23 cellular contexts compared by ENCODE assay signal in the genomic region with DNA sequence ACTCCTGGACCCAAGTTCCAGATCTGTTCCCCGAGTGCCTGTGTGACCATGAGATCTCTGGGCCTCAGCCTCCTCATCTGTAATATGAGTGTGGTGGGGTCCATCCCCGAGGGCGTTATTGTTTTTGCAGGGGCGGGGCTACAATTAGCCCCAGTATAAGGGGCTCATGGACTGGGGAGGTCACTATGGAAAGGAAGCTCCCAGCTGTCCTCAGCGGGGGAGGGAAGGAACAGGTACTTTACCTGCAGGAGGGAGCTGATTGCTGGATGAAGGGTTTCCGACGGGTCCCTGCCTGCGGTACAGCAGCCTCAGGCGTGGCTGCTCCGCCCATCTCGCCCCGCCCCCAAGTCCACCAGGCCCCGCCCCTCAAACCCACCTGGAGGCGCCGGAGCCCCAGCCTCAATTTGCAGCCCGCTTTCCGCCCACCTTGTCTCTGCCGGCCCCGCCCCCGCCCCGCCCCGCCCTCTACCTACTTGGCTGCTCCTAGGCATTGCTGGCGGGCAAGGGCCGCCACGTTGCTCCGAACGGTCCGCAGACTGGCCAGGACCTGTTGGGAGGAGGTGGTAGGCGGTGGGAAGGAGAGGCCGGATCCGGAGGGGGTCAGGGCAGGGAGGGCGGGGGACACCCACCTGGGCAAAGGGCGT. TPM values are rescaled to one million over a fixed set of nuclear protein-coding genes. Genes with fewer than 3 reads are reported as not detected.
DNase-seq lines count a peak whose midpoint lies in the region; ATAC-seq and TF ChIP-seq lines count a peak whose summit lies in the region.
"Had no signal": no experiment of that assay in that cellular context is flagged by ENCODE, and none has a peak within 500 bp of the region (broad histone marks: within the 10 kb centered on the region; RNA-seq: fewer than 3 reads in every experiment).

No MANE protein-coding gene starts in this region.

- H3K27ac ChIP-seq in HUES48 (ENCODE audit: low read depth, low read length) (no peak overlapping the region), left lung (no peak overlapping the region)
- no peak overlapping the region for H3K27ac ChIP-seq in CD4-positive, alpha-beta T cell (ENCODE audit: low read depth, low read length)
- H3K27ac ChIP-seq: left ventricle myocardium inferior had no signal

- TF ChIP-seq CTCF in WTC11 (IDR thresholded peaks at IDR 0.05) (no peak), mucosa of descending colon (IDR thresholded peaks at IDR 0.05) (no peak), left lung (IDR thresholded peaks at IDR 0.05) (no peak)
- TF ChIP-seq CTCF in CD4-positive, alpha-beta T cell (IDR thresholded peaks at IDR 0.05) = no peak

- intact Hi-C loops in mucosa of descending colon (cut with DNase I, micrococcal nuclease) (no loop called here), left lung (cut with DNase I) (no loop called here)
- intact Hi-C loops in CD4-positive, alpha-beta T cell (cut with DNase I, micrococcal nuclease) = no loop called here

- CTCF ChIA-PET in WTC11 (lab: Charles Lee) = interaction anchor here (0.6 to 3.6 kb wide), 20 partner anchors 11 to 198 kb away, joined by 3 to 50 read pairs (median 5); a partner anchor contains a TSS
- CTCF ChIA-PET in CD4-positive, alpha-beta T cell (lab: Charles Lee) = interaction anchor here (1.4 to 1.7 kb wide), 2 partner anchors 34 to 168 kb away, joined by 3 to 6 read pairs; a partner anchor contains a TSS

- H3K4me1 ChIP-seq in HUES48 (ENCODE audit: control insufficient read depth, insufficient read depth, low read length) = peaks cover 6% of the 10 kb centered on the region; the same call in 1 of the 2 replicates
- peaks cover 12% of the 10 kb centered on the region for H3K4me1 ChIP-seq in mucosa of descending colon (ENCODE audit: low read depth)
- H3K4me1 ChIP-seq in left lung = peaks cover 7 to 13% of the 10 kb centered on the region in 2 donors

- no peaks in the 10 kb centered on the region for H3K36me3 ChIP-seq in HUES48 (ENCODE audit: control insufficient read depth, insufficient read depth, low read length)
- peaks cover 3% of the 10 kb centered on the region for H3K36me3 ChIP-seq in mucosa of descending colon (ENCODE audit: low read depth)
- H3K36me3 ChIP-seq in left lung = no peaks in the 10 kb centered on the region
- H3K36me3 ChIP-seq: HAP-1, left ventricle myocardium inferior had no signal

- DNase-seq in NCI-H2227 (lab: John Stamatoyannopoulos, UW; ENCODE audit: unreplicated experiment) (peak; percentile 15), NCI-H2227 treated with DMSO at 0.1 percent for 48 hours (lab: John Stamatoyannopoulos, UW) (no peak), WTC11 (ENCODE audit: low spot score) (peak; percentile 93), mucosa of descending colon (peak in 2 of 3 donors; percentile 35 to 47), left lung (no peak), NCI-H510A treated with DMSO at 0.1 percent for 48 hours (lab: John Stamatoyannopoulos, UW) (no peak)
- no peak for DNase-seq in CD4-positive, alpha-beta T cell
- DNase-seq: ACHN; activated CD4-positive, alpha-beta T cell treated with anti-CD3 and anti-CD28 coated beads for 4 hours; CD8-positive, alpha-beta T cell; erythroblast; left ventricle myocardium inferior; NCI-H1048; NK-92 treated with Interleukin-12 subunit alpha and Interleukin-12 subunit beta, amount 100 ng/mL, for 24 hours; SHP77 treated with DMSO at 0.1 percent for 48 hours; stimulated activated naive B cell treated with anti-CD40 and anti-IgM and Interleukin-4, amounts not matched to agents 10 μg/mL and 1 μg/mL and 100 μg/mL, for 72 hours had no signal

- H3K27me3 Mint-ChIP-seq in WTC11 (ENCODE audit: low read depth) = peaks cover 24% of the 10 kb centered on the region
- H3K27me3 Mint-ChIP-seq in CD4-positive, alpha-beta T cell = peaks cover 47% of the 10 kb centered on the region

- no peaks in the 10 kb centered on the region for H3K36me3 Mint-ChIP-seq in WTC11
- no peaks in the 10 kb centered on the region for H3K36me3 Mint-ChIP-seq in CD4-positive, alpha-beta T cell (ENCODE audit: low read depth)
- H3K36me3 Mint-ChIP-seq: activated naive CD8-positive, alpha-beta T cell; brain; CD8-positive, alpha-beta T cell; type B pancreatic cell had no signal

- peaks cover 28% of the 10 kb centered on the region for H3K4me1 Mint-ChIP-seq in WTC11
- peaks cover 21% of the 10 kb centered on the region for H3K4me1 Mint-ChIP-seq in CD4-positive, alpha-beta T cell (ENCODE audit: low read depth)

- H3K9me3 Mint-ChIP-seq in WTC11 = no peaks in the 10 kb centered on the region
- H3K9me3 Mint-ChIP-seq in CD4-positive, alpha-beta T cell = no peaks in the 10 kb centered on the region
- H3K9me3 Mint-ChIP-seq: CD8-positive, alpha-beta T cell; stimulated activated naive B cell treated with anti-CD40 and anti-IgM and Interleukin-4, amounts not matched to agents 10 μg/mL and 1 μg/mL and 100 μg/mL, for 72 hours; T-helper 2 cell treated with Interferon-gamma antibody and Interleukin-4, amounts not matched to agents 5 μg/mL and 100 μg/mL, for 36 hours; type B pancreatic cell had no signal

- peak overlapping the region; percentile 88 for H3K27ac Mint-ChIP-seq in WTC11
- H3K27ac Mint-ChIP-seq in CD4-positive, alpha-beta T cell = no peak overlapping the region
- H3K27ac Mint-ChIP-seq: activated naive CD8-positive, alpha-beta T cell; brain; CD8-positive, alpha-beta T cell; progenitor cell of endocrine pancreas; stimulated activated naive B cell treated with anti-CD40 and anti-IgM and Interleukin-4, amounts not matched to agents 10 μg/mL and 1 μg/mL and 100 μg/mL, for 72 hours; T-helper 2 cell treated with Interferon-gamma antibody and Interleukin-4, amounts not matched to agents 5 μg/mL and 100 μg/mL, for 36 hours; type B pancreatic cell had no signal

- peaks cover 11% of the 10 kb centered on the region for H3K27me3 ChIP-seq in HUES48 (ENCODE audit: control insufficient read depth, insufficient read depth, low read length)
- peaks cover 31% of the 10 kb centered on the region for H3K27me3 ChIP-seq in CD4-positive, alpha-beta T cell (ENCODE audit: control insufficient read depth, insufficient read depth, low read length)
- H3K27me3 ChIP-seq in left lung = peaks cover 6 to 59% of the 10 kb centered on the region in 2 donors

- H3K4me3 Mint-ChIP-seq in WTC11 = peak overlapping the region; percentile 70
- H3K4me3 Mint-ChIP-seq in CD4-positive, alpha-beta T cell = no peak overlapping the region
- H3K4me3 Mint-ChIP-seq: activated naive CD8-positive, alpha-beta T cell; brain; CD8-positive, alpha-beta T cell; T-helper 2 cell treated with Interferon-gamma antibody and Interleukin-4, amounts not matched to agents 5 μg/mL and 100 μg/mL, for 36 hours; type B pancreatic cell had no signal

- ATAC-seq in WTC11 (peak; percentile 18), mucosa of descending colon (no peak), left lung (no peak)
- no peak for ATAC-seq in CD4-positive, alpha-beta T cell (ENCODE audit: poor library complexity)
- ATAC-seq: CD8-positive, alpha-beta T cell; stimulated activated naive B cell treated with anti-CD40 and anti-IgM and Interleukin-4, amounts not matched to agents 10 μg/mL and 1 μg/mL and 100 μg/mL, for 72 hours had no signal

- H3K4me3 ChIP-seq in HUES48 (ENCODE audit: low read depth, low read length) (peak overlapping the region; percentile 49; the same call in 1 of the 2 replicates), mucosa of descending colon (no peak overlapping the region), left lung (no peak overlapping the region)
- H3K4me3 ChIP-seq: HAP-1, left ventricle myocardium inferior had no signal

- H3K9me3 ChIP-seq in HUES48 (ENCODE audit: control insufficient read depth, insufficient read depth, low read length) (no peaks in the 10 kb centered on the region), mucosa of descending colon (no peaks in the 10 kb centered on the region), left lung (no peaks in the 10 kb centered on the region)
- H3K9me3 ChIP-seq in CD4-positive, alpha-beta T cell (ENCODE audit: control insufficient read depth, low read length) = no peaks in the 10 kb centered on the region
- H3K9me3 ChIP-seq: HAP-1, left ventricle myocardium inferior had no signal

- no peak overlapping the region for H3K9ac ChIP-seq in HUES48 (ENCODE audit: low read depth, low read length)

- POLR2A ChIA-PET in WTC11 (lab: Charles Lee) = interaction anchor here (0.7 to 1.5 kb wide), 3 partner anchors 10 to 16 kb away, joined by 4 to 8 read pairs (median 5); a partner anchor contains a TSS
- POLR2A ChIA-PET in CD4-positive, alpha-beta T cell (lab: Charles Lee) = interaction anchor here (0.5 kb wide), 1 partner anchor 59 kb away, joined by 4 read pairs; no protein-coding TSS in a partner anchor

TF ChIP-seq in WTC11, 78 proteins besides CTCF, POLR2A, EP300 and RAD21 (continues in another document):
- TF ChIP-seq, protein P1, sequence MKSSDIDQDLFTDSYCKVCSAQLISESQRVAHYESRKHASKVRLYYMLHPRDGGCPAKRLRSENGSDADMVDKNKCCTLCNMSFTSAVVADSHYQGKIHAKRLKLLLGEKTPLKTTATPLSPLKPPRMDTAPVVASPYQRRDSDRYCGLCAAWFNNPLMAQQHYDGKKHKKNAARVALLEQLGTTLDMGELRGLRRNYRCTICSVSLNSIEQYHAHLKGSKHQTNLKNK (CRISPR knock-in tag; IDR thresholded peaks at IDR 0.05) = no peak
- TF ChIP-seq FOXK1 (CRISPR knock-in tag; IDR thresholded peaks at IDR 0.05) (no peak), SP1 (CRISPR knock-in tag; conservative IDR thresholded peaks at IDR 0.05) (peak; percentile 49)

RNA-seq across cellular contexts. Expression of a gene that starts 5.5 kb away (rescaled TPM):
- total RNA-seq in WTC11 (2021) (3.0 to 5.7 TPM (median 3.8 TPM) in 3 replicates), mucosa of descending colon (1 to 10 TPM; 2.5 to 7.7 (median 6.2) TPM), left lung (10 to 100 TPM in 1 of 2 donors, 1 to 10 TPM in 1; 3.7 to 11.3 TPM)
- not detected for total RNA-seq in CD4-positive, alpha-beta T cell

RNA-seq across cellular contexts. Expression of a gene that starts 16.9 kb away (rescaled TPM):
- total RNA-seq in WTC11 (2021) = 12.2 to 14.7 TPM (median 14.6 TPM) in 3 replicates
- 1 to 10 TPM; 5.7 to 7.6 (median 6.8) TPM for total RNA-seq in mucosa of descending colon
- 10 to 100 TPM; 28.9 to 31.2 TPM for total RNA-seq in CD4-positive, alpha-beta T cell
- 1 to 10 TPM; 3.1 to 4.4 TPM for total RNA-seq in left lung

RNA-seq across cellular contexts. Expression of a gene that starts 27.7 kb away (rescaled TPM):
- total RNA-seq in WTC11 (2021) (26.3 to 29.8 TPM (median 28.0 TPM) in 3 replicates), mucosa of descending colon (10 to 100 TPM in 2 of 3 donors, 1 to 10 TPM in 1; 6.7 to 12.4 (median 12.0) TPM), left lung (10 to 100 TPM; 10.3 to 14.8 TPM)
- 1 to 10 TPM; 2.8 to 3.9 TPM for total RNA-seq in CD4-positive, alpha-beta T cell

RNA-seq across cellular contexts. Expression of a gene that starts 47.1 kb away (rescaled TPM):
- 20.2 to 30.3 TPM (median 26.2 TPM) in 3 replicates for total RNA-seq in WTC11 (2021)
- 100 to 1,000 TPM in 1 of 3 donors, 10 to 100 TPM in 2; 46.6 to 122 (median 49.4) TPM for total RNA-seq in mucosa of descending colon
- 10 to 100 TPM; 10.6 to 10.7 TPM for total RNA-seq in CD4-positive, alpha-beta T cell
- 100 to 1,000 TPM; 577 to 986 TPM for total RNA-seq in left lung
- total RNA-seq: progenitor cell of endocrine pancreas had no signal

RNA-seq across cellular contexts. Expression of a gene that starts 53.5 kb away (rescaled TPM):
- 0.46 to 1.0 TPM (median 0.61 TPM) in 3 replicates for total RNA-seq in WTC11 (2021)
- total RNA-seq in mucosa of descending colon = 10 to 100 TPM in 1 of 3 donors, 1 to 10 TPM in 2; 4.4 to 10.6 (median 8.0) TPM
- total RNA-seq in CD4-positive, alpha-beta T cell = 10 to 100 TPM; 18.1 to 18.7 TPM
- 1 to 10 TPM; 3.0 to 5.8 TPM for total RNA-seq in left lung

Comparison
In these comparisons a context has a peak if more than half of its experiments do, and no peak if none do; other contexts are left out.
1. DNase-seq: peak in NCI-H2227 (single experiment), WTC11 (single experiment) and mucosa of descending colon (2 of 3); none in NCI-H2227 treated with DMSO at 0.1 percent for 48 hours (single experiment), CD4-positive, alpha-beta T cell (0 of 10), left lung (0 of 2) and NCI-H510A treated with DMSO at 0.1 percent for 48 hours (single experiment).